ENCODE assay signal across 17 cellular contexts in the genomic region with DNA sequence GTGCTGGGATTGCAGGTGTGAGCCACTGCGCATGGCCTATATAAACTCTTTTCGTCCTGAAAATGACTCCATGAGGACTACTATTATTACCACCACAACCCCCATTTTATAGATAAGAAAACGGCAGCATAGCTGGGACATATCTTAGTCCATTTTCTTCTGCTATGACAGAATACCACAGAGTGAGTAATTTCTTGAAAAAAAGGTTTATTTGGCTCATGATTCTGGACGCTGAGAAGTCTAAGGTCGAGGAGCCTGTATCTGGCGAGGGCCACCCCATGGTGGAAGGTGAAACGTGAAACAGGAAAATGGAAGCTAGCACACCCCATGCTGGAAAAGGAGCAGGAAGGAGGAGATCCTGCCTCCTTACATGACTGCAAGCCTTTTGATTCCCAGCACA.
DNase-seq lines count a peak whose midpoint lies in the region; ATAC-seq, FAIRE-seq and TF ChIP-seq lines count a peak whose summit lies in the region.
"Had no signal": no experiment of that assay in that cellular context is flagged by ENCODE, and none has a peak within 500 bp of the region (broad histone marks: within the 10 kb centered on the region; RNA-seq: fewer than 3 reads in every experiment).

No MANE protein-coding gene starts in this region.

- TF ChIP-seq CTCF in right atrium auricular region (IDR thresholded peaks at IDR 0.05) (no peak), heart left ventricle (IDR thresholded peaks at IDR 0.05) (no peak), brain microvascular endothelial cell (IDR thresholded peaks at IDR 0.05; ENCODE audit: low read depth, low read length, missing control alignments) (no peak), fibroblast of the aortic adventitia (IDR thresholded peaks at IDR 0.05; ENCODE audit: insufficient read depth, low read length) (no peak)

- no peaks in the 10 kb centered on the region for H3K36me3 Mint-ChIP-seq in stimulated activated effector memory CD8-positive, alpha-beta T cell treated with anti-CD3 and anti-CD28 coated beads, Interleukin-12 subunit alpha, Interleukin-12 subunit beta, amount 100 ng/mL, for 72 hours
- H3K36me3 Mint-ChIP-seq: CD8-positive, alpha-beta memory T cell had no signal

- in situ Hi-C loops in brain microvascular endothelial cell (cut with HindIII; ENCODE audit: low pct_ligation_motif_present, low sequenced_read_pairs) (no loop called here), GM23248 (cut with MboI) (no loop called here)

- H3K4me3 Mint-ChIP-seq in stimulated activated effector memory CD8-positive, alpha-beta T cell treated with anti-CD3 and anti-CD28 coated beads, Interleukin-12 subunit alpha, Interleukin-12 subunit beta, amount 100 ng/mL, for 72 hours, result no peak overlapping the region
- H3K4me3 Mint-ChIP-seq: CD8-positive, alpha-beta memory T cell had no signal

- no peak for ATAC-seq in heart left ventricle
- ATAC-seq in stimulated activated effector memory CD8-positive, alpha-beta T cell treated with anti-CD3 and anti-CD28 coated beads, Interleukin-12 subunit alpha, Interleukin-12 subunit beta, amount 100 ng/mL, for 72 hours, result peak; percentile 62

- H3K4me1 Mint-ChIP-seq in stimulated activated effector memory CD8-positive, alpha-beta T cell treated with anti-CD3 and anti-CD28 coated beads, Interleukin-12 subunit alpha, Interleukin-12 subunit beta, amount 100 ng/mL, for 72 hours, result peaks cover 3% of the 10 kb centered on the region

- DNase-seq in right atrium auricular region (ENCODE audit: low spot score) (peak; percentile 2), heart left ventricle (no peak), brain microvascular endothelial cell (peak; percentile 23), fibroblast of the aortic adventitia (ENCODE audit: low read depth) (peak; percentile 22), SKM-1 (lab: John Stamatoyannopoulos, UW; ENCODE audit: unreplicated experiment) (no peak), GM12891 (ENCODE audit: insufficient read length, low spot score) (no peak), GM23248 (no peak)
- no peak for DNase-seq in stimulated activated effector memory CD8-positive, alpha-beta T cell treated with anti-CD3 and anti-CD28 coated beads, Interleukin-12 subunit alpha, Interleukin-12 subunit beta, amount 100 ng/mL, for 72 hours (ENCODE audit: low spot score in 2 of 2)
- DNase-seq: 8988T; AML-193; Caco-2; CD8-positive, alpha-beta memory T cell; DMS53; GF-D8; H7 had no signal

- no peaks in the 10 kb centered on the region for H3K79me2 ChIP-seq in GM23248 (ENCODE audit: insufficient read depth)

- H2AFZ ChIP-seq in GM23248, result no peak overlapping the region

- no peak overlapping the region for H3K9ac ChIP-seq in GM23248
- H3K9ac ChIP-seq: BLaER1 had no signal

- no peak for FAIRE-seq in GM12891 (lab: Jason Lieb, UNC)
- FAIRE-seq: HTR-8/SVneo had no signal

- H3K9me3 ChIP-seq in right atrium auricular region, result no peaks in the 10 kb centered on the region
- H3K9me3 ChIP-seq in heart left ventricle, result no peaks in the 10 kb centered on the region
- H3K9me3 ChIP-seq in GM23248 (ENCODE audit: low read depth), result no peaks in the 10 kb centered on the region
- H3K9me3 ChIP-seq: BLaER1, Caco-2 had no signal

- no peaks in the 10 kb centered on the region for H3K9me2 ChIP-seq in GM23248 (ENCODE audit: insufficient read depth)

- no peaks in the 10 kb centered on the region for H3F3A ChIP-seq in GM23248 (ENCODE audit: insufficient read depth)

- WGBS in heart left ventricle, 4 donors, result 73 to 77% (median 76%) methylated on average over 7 of the region's 7 CpGs
- WGBS in GM23248 (ENCODE audit: low coverage in 1 of 2, low lambda C conversion rate in 2 of 2, missing lambda C conversion rate in 2 of 2), 2 experiments, result 75 to 76% methylated on average over 7 of the region's 7 CpGs

- H3K27ac Mint-ChIP-seq in stimulated activated effector memory CD8-positive, alpha-beta T cell treated with anti-CD3 and anti-CD28 coated beads, Interleukin-12 subunit alpha, Interleukin-12 subunit beta, amount 100 ng/mL, for 72 hours, result no peak overlapping the region
- H3K27ac Mint-ChIP-seq: CD8-positive, alpha-beta memory T cell had no signal

- H3K27me3 ChIP-seq in right atrium auricular region (no peaks in the 10 kb centered on the region), heart left ventricle (no peaks in the 10 kb centered on the region), brain microvascular endothelial cell (replicated peaks) (no peaks in the 10 kb centered on the region), GM23248 (replicated peaks; ENCODE audit: insufficient read depth) (no peaks in the 10 kb centered on the region; the same call in 1 of the 2 replicates)
- H3K27me3 ChIP-seq: BLaER1 had no signal

- TF ChIP-seq POLR2A in heart left ventricle (IDR thresholded peaks at IDR 0.05) (no peak), GM12891 (IDR thresholded peaks at IDR 0.05; ENCODE audit: low read depth, low read length) (no peak)

- peaks cover 0 to 2% of the 10 kb centered on the region in 2 donors for H3K4me1 ChIP-seq in right atrium auricular region
- peaks cover 0 to 3% (median 0%) of the 10 kb centered on the region in 12 donors for H3K4me1 ChIP-seq in heart left ventricle
- no peaks in the 10 kb centered on the region for H3K4me1 ChIP-seq in GM23248 (ENCODE audit: insufficient read depth)
- H3K4me1 ChIP-seq: BLaER1, Caco-2 had no signal

- no peak overlapping the region for H3K27ac ChIP-seq in right atrium auricular region
- H3K27ac ChIP-seq in heart left ventricle, result no peak overlapping the region
- H3K27ac ChIP-seq in brain microvascular endothelial cell, result no peak overlapping the region
- no peak overlapping the region for H3K27ac ChIP-seq in GM23248
- H3K27ac ChIP-seq: BLaER1 had no signal

- intact Hi-C loops in heart left ventricle (cut with DNase I), result loop anchor here in 5 of 10 donors (5.0 to 10.0 kb wide), 3 partner anchors 56 to 432 kb away; a partner anchor contains a TSS

- H4K20me1 ChIP-seq in GM23248 (ENCODE audit: insufficient read depth), result no peaks in the 10 kb centered on the region
- H4K20me1 ChIP-seq: BLaER1 had no signal

- H3K9me3 Mint-ChIP-seq in stimulated activated effector memory CD8-positive, alpha-beta T cell treated with anti-CD3 and anti-CD28 coated beads, Interleukin-12 subunit alpha, Interleukin-12 subunit beta, amount 100 ng/mL, for 72 hours, result no peaks in the 10 kb centered on the region
- H3K9me3 Mint-ChIP-seq: CD8-positive, alpha-beta memory T cell had no signal

- H3K4me3 ChIP-seq in right atrium auricular region, result no peak overlapping the region
- H3K4me3 ChIP-seq in heart left ventricle, result no peak overlapping the region
- H3K4me3 ChIP-seq in brain microvascular endothelial cell (ENCODE audit: low read depth, low read length), result no peak overlapping the region
- H3K4me3 ChIP-seq in fibroblast of the aortic adventitia (ENCODE audit: low read depth, low read length), result no peak overlapping the region
- no peak overlapping the region for H3K4me3 ChIP-seq in GM23248
- H3K4me3 ChIP-seq: BLaER1 had no signal

- H3K4me2 ChIP-seq in GM23248 (ENCODE audit: unreplicated experiment), result no peak overlapping the region
- H3K4me2 ChIP-seq: BLaER1 had no signal

- H3K36me3 ChIP-seq in right atrium auricular region (no peaks in the 10 kb centered on the region), heart left ventricle (no peaks in the 10 kb centered on the region), brain microvascular endothelial cell (replicated peaks) (no peaks in the 10 kb centered on the region), GM23248 (ENCODE audit: low read depth) (no peaks in the 10 kb centered on the region)
- H3K36me3 ChIP-seq: BLaER1 had no signal

TF ChIP-seq in GM12891, 5 proteins besides CTCF, POLR2A, EP300 and RAD21:
- TF ChIP-seq POU2F2 (IDR thresholded peaks at IDR 0.05; ENCODE audit: low read depth, low read length) (no peak), TAF1 (IDR thresholded peaks at IDR 0.05; ENCODE audit: low read depth, low read length) (no peak), PAX5 (IDR thresholded peaks at IDR 0.05; ENCODE audit: insufficient read depth, low read length, severe bottlenecking) (no peak), SPI1 (IDR thresholded peaks at IDR 0.05; ENCODE audit: low read depth, low read length) (no peak), POLR2AphosphoS5 (IDR thresholded peaks at IDR 0.05; ENCODE audit: low read depth, low read length) (no peak)

Comparison
In these comparisons a context has a peak if more than half of its experiments do, and no peak if none do; other contexts are left out.
1. DNase-seq: peak in right atrium auricular region (single experiment), brain microvascular endothelial cell (single experiment) and fibroblast of the aortic adventitia (single experiment); none in heart left ventricle (0 of 5), stimulated activated effector memory CD8-positive, alpha-beta T cell treated with anti-CD3 and anti-CD28 coated beads, Interleukin-12 subunit alpha, Interleukin-12 subunit beta, amount 100 ng/mL, for 72 hours (0 of 2), SKM-1 (single experiment), GM12891 (single experiment) and GM23248 (single experiment).